In genomic region chr10:99619851-99620712, GRCh38 we compare ENCODE assay signal across 8 cellular contexts. TPM values are rescaled to one million over a fixed set of nuclear protein-coding genes. Genes with fewer than 3 reads are reported as not detected.
DNase-seq lines count a peak whose midpoint lies in the region; ATAC-seq and TF ChIP-seq lines count a peak whose summit lies in the region.

SLC25A28 (minus strand) TSS chr10:99620439; CDS start chr10:99620335, 104 bp downstream.

- no peak within 1 kb of the TSS for H2AK5ac ChIP-seq in mesendoderm (ENCODE audit: low read length)

- no peaks in the 10 kb centered on the region for H3K27me3 Mint-ChIP-seq in activated CD8-positive, alpha-beta memory T cell treated with anti-CD3 and anti-CD28 coated beads, Interleukin-2, amount 10 ng/mL, durations not matched to agents 7 days and 5 days

- no peaks in the 10 kb centered on the region for H3K9me3 Mint-ChIP-seq in activated CD8-positive, alpha-beta memory T cell treated with anti-CD3 and anti-CD28 coated beads, Interleukin-2, amount 10 ng/mL, durations not matched to agents 7 days and 5 days (ENCODE audit: low read depth)

- H3K27me3 ChIP-seq in HL-60 (ENCODE audit: insufficient read depth, poor library complexity, severe bottlenecking) (no peaks in the 10 kb centered on the region), mesendoderm (ENCODE audit: insufficient read depth, low read length, poor library complexity) (no peaks in the 10 kb centered on the region)

- no peak for ATAC-seq in activated CD8-positive, alpha-beta memory T cell treated with anti-CD3 and anti-CD28 coated beads, Interleukin-2, amount 10 ng/mL, durations not matched to agents 7 days and 5 days

- in situ Hi-C loops in endometrial microvascular endothelial cells (cut with HindIII; ENCODE audit: inconsistent ontology term, low pct_unique_long_range_greater_than_20kb, low sequenced_read_pairs) = loop anchor here (25.0 kb wide), 1 partner anchor 183 kb away; the partner anchor contains the start of gene GOT1

- H3K4me3 Mint-ChIP-seq in activated CD8-positive, alpha-beta memory T cell treated with anti-CD3 and anti-CD28 coated beads, Interleukin-2, amount 10 ng/mL, durations not matched to agents 7 days and 5 days = peak within 1 kb of the TSS; percentile 95

- H3K79me2 ChIP-seq in mesendoderm (ENCODE audit: control insufficient read depth, insufficient read depth, low read length) = peaks cover 12% of the 10 kb centered on the region

- peak within 1 kb of the TSS; percentile 92 for H3K9ac ChIP-seq in mesendoderm (ENCODE audit: low read length)

- CTCF ChIA-PET in AG04449 (lab: Yijun Ruan, JAX) = interaction anchor here (1.0 to 9.4 kb wide), 6 partner anchors 9 to 190 kb away, joined by 3 to 126 read pairs (median 4); partner anchors contain the start of genes ENTPD7 and GOT1
- CTCF ChIA-PET in activated CD8-positive, alpha-beta memory T cell treated with anti-CD3 and anti-CD28 coated beads, Interleukin-2, amount 10 ng/mL, durations not matched to agents 7 days and 5 days (lab: Charles Lee) = interaction anchor here (1.0 to 4.4 kb wide), 5 partner anchors 9 to 190 kb away, joined by 3 to 23 read pairs (median 5); partner anchors contain the start of genes ENTPD7 and GOT1

- H3K4me2 ChIP-seq in mesendoderm (ENCODE audit: low read length) = peak within 1 kb of the TSS; percentile 84

- H3K4me3 ChIP-seq in AG04449 (ENCODE audit: low read depth, low read length) (peak within 1 kb of the TSS; percentile 68), HL-60 (replicated peaks; ENCODE audit: insufficient read depth, low read length) (peak within 1 kb of the TSS; percentile 89), mesendoderm (ENCODE audit: low read length) (peak within 1 kb of the TSS; percentile 91)

- peak within 1 kb of the TSS; percentile 97 for H3K27ac Mint-ChIP-seq in activated CD8-positive, alpha-beta memory T cell treated with anti-CD3 and anti-CD28 coated beads, Interleukin-2, amount 10 ng/mL, durations not matched to agents 7 days and 5 days

- no CpG with 5 or more reads among the region's 75 CpGs for WGBS in mesendoderm (ENCODE audit: extremely low coverage, insufficient coverage, low lambda C conversion rate)

- H3K4me1 ChIP-seq in mesendoderm (ENCODE audit: control insufficient read depth, low read depth, low read length) = peaks cover 3% of the 10 kb centered on the region

- no peak within 1 kb of the TSS for H4K8ac ChIP-seq in mesendoderm (ENCODE audit: low read depth, low read length)

- TF ChIP-seq CTCF in AG04449 (IDR thresholded peaks at IDR 0.05; ENCODE audit: insufficient read depth, low read length, missing control alignments) = no peak
- TF ChIP-seq CTCF in HL-60 (IDR thresholded peaks at IDR 0.05; ENCODE audit: insufficient read depth, low read length) = no peak

- peaks cover 8% of the 10 kb centered on the region for H3K79me1 ChIP-seq in mesendoderm (ENCODE audit: low read length)

- H2BK15ac ChIP-seq in mesendoderm (replicated peaks; ENCODE audit: low read depth) = no peak within 1 kb of the TSS

- H2BK120ac ChIP-seq in mesendoderm (ENCODE audit: low read depth, low read length) = no peak within 1 kb of the TSS

- peak within 1 kb of the TSS; percentile 60 for H3K18ac ChIP-seq in mesendoderm (ENCODE audit: low read length)

- H3K23ac ChIP-seq in mesendoderm (ENCODE audit: low read length) = no peak within 1 kb of the TSS

- H3K36me3 Mint-ChIP-seq in activated CD8-positive, alpha-beta memory T cell treated with anti-CD3 and anti-CD28 coated beads, Interleukin-2, amount 10 ng/mL, durations not matched to agents 7 days and 5 days = peaks cover 29% of the 10 kb centered on the region

- no peak within 1 kb of the TSS for H4K5ac ChIP-seq in mesendoderm (ENCODE audit: low read length)

- no peak within 1 kb of the TSS for H3K4ac ChIP-seq in mesendoderm (ENCODE audit: low read depth, low read length)

- no peaks in the 10 kb centered on the region for H3K36me3 ChIP-seq in mesendoderm (ENCODE audit: control insufficient read depth, insufficient read depth, low read length)

- peak within 1 kb of the TSS; percentile 94 for H3K56ac ChIP-seq in mesendoderm (ENCODE audit: low read length)

- DNase-seq in AG04449 (ENCODE audit: low read depth, low spot score) (peak; percentile 100), GM19240 (ENCODE audit: insufficient read length, low spot score) (peak; percentile 78), HL-60 (ENCODE audit: low read depth in 1 of 2, low spot score in 1 of 2) (peak; percentile 98 to 99), mesendoderm (peak; percentile 100)
- DNase-seq in NK-92 treated with Interleukin-12 subunit alpha and Interleukin-12 subunit beta, amount 100 ng/mL, for 24 hours (lab: John Stamatoyannopoulos, UW) = peak; percentile 97
- peak; percentile 97 for DNase-seq in activated CD8-positive, alpha-beta memory T cell treated with anti-CD3 and anti-CD28 coated beads, Interleukin-2, amount 10 ng/mL, durations not matched to agents 7 days and 5 days
- DNase-seq in stimulated activated CD8-positive, alpha-beta memory T cell treated with anti-CD3 and anti-CD28 coated beads, Interleukin-15, amount 100 ng/mL, for 1 hour (ENCODE audit: low read depth) = peak; percentile 83

- peaks cover 49% of the 10 kb centered on the region for H3K4me1 Mint-ChIP-seq in activated CD8-positive, alpha-beta memory T cell treated with anti-CD3 and anti-CD28 coated beads, Interleukin-2, amount 10 ng/mL, durations not matched to agents 7 days and 5 days

- peak within 1 kb of the TSS; percentile 98 for H3K27ac ChIP-seq in HL-60 (replicated peaks)
- H3K27ac ChIP-seq in mesendoderm (ENCODE audit: low read depth, low read length) = peak within 1 kb of the TSS; percentile 79

- POLR2A ChIA-PET in AG04449 (lab: Yijun Ruan, JAX) = interaction anchor here (0.6 to 2.0 kb wide), 5 partner anchors 39 to 1162 kb away, joined by 3 to 9 read pairs (median 3); partner anchors contain the start of gene ENTPD7

- no peak within 1 kb of the TSS for H2BK5ac ChIP-seq in mesendoderm (ENCODE audit: low read length)

RNA-seq across cellular contexts. Expression of gene SLC25A28, which starts in this region (rescaled TPM):
- 10 to 100 TPM; 60.4 to 89.5 TPM for total RNA-seq in activated CD8-positive, alpha-beta memory T cell treated with anti-CD3 and anti-CD28 coated beads, Interleukin-2, amount 10 ng/mL, durations not matched to agents 7 days and 5 days
- 14.7 TPM for total RNA-seq in endometrial microvascular endothelial cells (ENCODE audit: inconsistent ontology term)
- polyA plus RNA-seq in mesendoderm (2013, experiment 1 of 2) = 21.9 TPM
- 21.2 TPM for polyA plus RNA-seq in mesendoderm (2013, experiment 2 of 2)
